ENCODE assay signal across 9 cellular contexts in the genomic region with DNA sequence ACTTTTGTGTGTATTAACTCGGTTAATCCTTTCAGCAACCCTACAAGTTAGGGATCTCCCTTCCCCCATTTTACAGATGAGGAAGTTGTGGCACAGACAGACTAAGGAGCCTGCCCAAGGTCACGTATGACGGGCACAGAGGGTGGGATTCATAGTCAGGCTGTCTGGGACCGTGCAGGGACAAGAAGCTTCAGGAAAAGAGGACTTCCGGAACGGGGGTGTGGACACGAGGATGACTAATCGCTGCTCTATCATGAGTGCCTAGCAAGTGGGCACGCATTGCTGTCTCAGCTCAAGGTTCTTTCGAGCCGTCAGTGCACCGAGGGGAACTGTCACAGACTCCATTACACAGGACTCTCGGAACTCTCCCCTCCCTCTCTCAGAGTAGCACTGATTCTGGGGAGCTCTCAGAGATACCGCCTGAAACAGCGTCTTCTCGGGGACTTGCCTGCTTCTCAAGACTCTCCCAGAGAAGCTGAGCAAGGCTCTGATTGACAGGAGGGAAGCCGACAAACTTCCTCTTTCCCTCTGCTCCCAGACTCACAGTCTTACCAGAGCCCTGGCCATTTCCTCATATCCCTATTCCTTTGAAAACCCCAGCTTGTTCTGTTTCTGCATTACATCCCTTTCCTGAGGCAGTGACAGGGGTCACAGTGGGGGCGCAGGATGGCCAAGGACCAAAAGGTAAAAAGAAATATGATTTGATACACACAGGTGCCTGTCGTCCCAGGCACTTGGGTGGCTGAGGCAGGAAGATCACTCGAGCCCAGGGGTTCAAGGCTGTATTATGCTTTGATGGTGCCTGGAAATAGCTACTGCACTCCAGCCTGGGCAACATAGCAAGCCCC. TPM values are rescaled to one million over a fixed set of nuclear protein-coding genes. Genes with fewer than 3 reads are reported as not detected.
A peak's percentile ranks its signal among the peaks of the same experiment; 100 is the strongest.
DNase-seq lines count a peak whose midpoint lies in the region; ATAC-seq and TF ChIP-seq lines count a peak whose summit lies in the region.
"Had no signal": no experiment of that assay in that cellular context is flagged by ENCODE, and none has a peak within 500 bp of the region (broad histone marks: within the 10 kb centered on the region; RNA-seq: fewer than 3 reads in every experiment).

No MANE protein-coding gene starts in this region.

- no peak overlapping the region for H3K27ac Mint-ChIP-seq in CD4-positive, alpha-beta T cell

- no peak for TF ChIP-seq CTCF in CD4-positive, alpha-beta T cell (IDR thresholded peaks at IDR 0.05)
- TF ChIP-seq CTCF in MM.1S (IDR thresholded peaks at IDR 0.05; ENCODE audit: low read length): no peak

- peak overlapping the region; percentile 32; the same call in 1 of the 2 replicates for H3K9ac ChIP-seq in MM.1S (ENCODE audit: low read length)

- no peaks in the 10 kb centered on the region for H4K20me1 ChIP-seq in MM.1S (ENCODE audit: insufficient read depth, low read length)

- no peaks in the 10 kb centered on the region for H3K79me2 ChIP-seq in MM.1S (ENCODE audit: low read length)

- H3K4me3 ChIP-seq in MM.1S (ENCODE audit: low read length) (peak overlapping the region; percentile 47), muscle layer of duodenum (ENCODE audit: low read depth in 1 of 2, low read length in 2 of 2) (peak overlapping the region in 1 of 2 donors; percentile 42)
- H3K4me3 ChIP-seq: ovary had no signal

- CTCF ChIA-PET in CD4-positive, alpha-beta T cell (lab: Charles Lee): no interaction called here

- H3K27me3 ChIP-seq in CD4-positive, alpha-beta T cell (ENCODE audit: control insufficient read depth, insufficient read depth, low read length): peaks cover 10% of the 10 kb centered on the region
- H3K27me3 ChIP-seq in MM.1S (replicated peaks; ENCODE audit: insufficient read depth, low read length) (no peaks in the 10 kb centered on the region), muscle layer of duodenum (ENCODE audit: low read depth, low read length) (no peaks in the 10 kb centered on the region)
- H3K27me3 ChIP-seq: ovary had no signal

- peaks cover 51% of the 10 kb centered on the region for H3K27me3 Mint-ChIP-seq in CD4-positive, alpha-beta T cell

- no peaks in the 10 kb centered on the region for H3K36me3 Mint-ChIP-seq in CD4-positive, alpha-beta T cell (ENCODE audit: low read depth)

- DNase-seq in CD4-positive, alpha-beta T cell: no peak
- DNase-seq in MM.1S (peak; percentile 30), caudate nucleus (lab: John Stamatoyannopoulos, UW) (peak in 1 of 61 donors; percentile 43), NCI-H2196 treated with DMSO at 0.1 percent for 48 hours (lab: John Stamatoyannopoulos, UW; ENCODE audit: unreplicated experiment) (no peak), NCI-H748 (lab: John Stamatoyannopoulos, UW; ENCODE audit: unreplicated experiment) (no peak)
- no peak for DNase-seq in effector CD8-positive, alpha-beta T cell (lab: John Stamatoyannopoulos, UW)

- H3K36me3 ChIP-seq in MM.1S (replicated peaks; ENCODE audit: insufficient read depth, low read length) (no peaks in the 10 kb centered on the region), muscle layer of duodenum (ENCODE audit: control insufficient read depth in 1 of 2, insufficient read depth in 2 of 2, low read length in 2 of 2) (no peaks in the 10 kb centered on the region)
- H3K36me3 ChIP-seq: ovary had no signal

- peak; percentile 37 for ATAC-seq in CD4-positive, alpha-beta T cell (ENCODE audit: poor library complexity)
- no peak for ATAC-seq in GM21515 (IDR thresholded peaks at IDR 0.05; ENCODE audit: unreplicated experiment)

- peaks cover 26% of the 10 kb centered on the region for H3K4me1 ChIP-seq in MM.1S (ENCODE audit: low read length)
- peaks cover 0 to 9% of the 10 kb centered on the region in 2 donors for H3K4me1 ChIP-seq in muscle layer of duodenum (ENCODE audit: control insufficient read depth in 1 of 2, insufficient read depth in 2 of 2, low read length in 2 of 2)

- peaks cover 4% of the 10 kb centered on the region for H3K9me3 Mint-ChIP-seq in CD4-positive, alpha-beta T cell

- H3K4me3 Mint-ChIP-seq in CD4-positive, alpha-beta T cell: peak overlapping the region; percentile 51

- peak overlapping the region; percentile 90 for H2AFZ ChIP-seq in MM.1S (ENCODE audit: low read length)

- no peak overlapping the region for H3K27ac ChIP-seq in CD4-positive, alpha-beta T cell (ENCODE audit: low read depth, low read length)
- H3K27ac ChIP-seq in MM.1S (ENCODE audit: low read length) (peak overlapping the region; percentile 16; the same call in 1 of the 2 replicates), caudate nucleus (ENCODE audit: low read depth, low read length) (peak overlapping the region; percentile 67), muscle layer of duodenum (ENCODE audit: low read length) (peak overlapping the region; percentile 60)

- intact Hi-C loops in CD4-positive, alpha-beta T cell (cut with DNase I, micrococcal nuclease): no loop called here

- H3F3A ChIP-seq in MM.1S (ENCODE audit: insufficient read depth, low read length): peaks cover 10% of the 10 kb centered on the region

- peak overlapping the region; percentile 84 for H3K4me2 ChIP-seq in MM.1S (ENCODE audit: low read depth, low read length)

- no peaks in the 10 kb centered on the region for H3K9me2 ChIP-seq in MM.1S (replicated peaks; ENCODE audit: insufficient read depth, low read length)

- peaks cover 16% of the 10 kb centered on the region for H3K4me1 Mint-ChIP-seq in CD4-positive, alpha-beta T cell (ENCODE audit: low read depth)

- POLR2A ChIA-PET in CD4-positive, alpha-beta T cell (lab: Charles Lee): interaction anchor here (0.7 kb wide), 1 partner anchor 9 kb away, joined by 3 read pairs; no protein-coding TSS in a partner anchor

- peaks cover 9% of the 10 kb centered on the region for H3K9me3 ChIP-seq in CD4-positive, alpha-beta T cell (ENCODE audit: control insufficient read depth, low read length)
- no peaks in the 10 kb centered on the region for H3K9me3 ChIP-seq in MM.1S (replicated peaks; ENCODE audit: insufficient read depth, low read length)
- no peaks in the 10 kb centered on the region for H3K9me3 ChIP-seq in muscle layer of duodenum (ENCODE audit: control insufficient read depth in 1 of 2, low read length in 2 of 2)
- H3K9me3 ChIP-seq: ovary had no signal

RNA-seq across cellular contexts. Expression of gene FHAD1, which starts 14.4 kb away (rescaled TPM):
- not detected for total RNA-seq in CD4-positive, alpha-beta T cell
